In the genomic region with DNA sequence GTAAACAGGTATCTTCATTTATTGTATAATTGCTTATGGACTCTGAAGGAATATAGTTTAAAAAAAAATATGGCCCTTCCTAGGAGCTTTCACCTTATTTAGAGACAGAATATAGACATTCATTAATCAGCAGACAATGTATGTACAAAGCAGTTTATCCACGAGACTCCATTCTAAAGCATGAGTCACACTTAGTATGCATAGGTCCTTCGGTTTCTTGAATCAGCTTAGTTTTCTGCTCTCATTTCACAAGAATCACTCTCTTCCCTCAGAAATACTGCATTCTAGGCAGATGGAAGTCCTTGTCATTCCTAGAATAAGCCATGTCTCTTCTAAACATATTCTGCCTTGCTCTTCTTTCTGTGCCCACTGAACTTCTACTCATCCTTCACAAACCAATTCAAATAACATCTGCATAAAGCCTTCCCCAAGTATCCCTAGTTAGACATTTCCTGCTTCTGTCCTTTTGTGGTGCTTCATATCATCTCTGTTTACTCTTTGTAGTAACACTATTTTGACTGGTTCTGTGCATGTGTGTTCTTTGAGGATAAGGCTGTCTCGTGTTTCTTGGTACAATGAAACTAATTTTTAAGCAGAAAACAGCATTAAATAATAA, we compare ENCODE assay signal across 1 cellular context.
TF ChIP-seq lines count a peak whose summit lies in the region.

No MANE protein-coding gene starts in this region.

TF ChIP-seq in WTC11, 78 proteins besides CTCF, POLR2A, EP300 and RAD21 (continued from another document):
- TF ChIP-seq PRDM15 (CRISPR knock-in tag; IDR thresholded peaks at IDR 0.05): no peak
